Comparison of ENCODE assay signal across 23 cellular contexts in genomic region chr1:43618521-43619313, GRCh38.
"Had no signal": no experiment of that assay in that cellular context is flagged by ENCODE, and none has a peak within 500 bp of the region (broad histone marks: within the 10 kb centered on the region; RNA-seq: fewer than 3 reads in every experiment).

No MANE protein-coding gene starts in this region.

- H3K79me2 ChIP-seq: parathyroid adenoma had no signal

- ATAC-seq: left colon; left lung; mucosa of descending colon; naive thymus-derived CD4-positive, alpha-beta T cell; right lobe of liver; stimulated activated memory B cell treated with anti-CD40 and anti-IgM and Interleukin-4, amounts not matched to agents 10 μg/mL and 1 μg/mL and 100 μg/mL, for 72 hours; stimulated activated naive CD8-positive, alpha-beta T cell treated with anti-CD3 and anti-CD28 coated beads, Interleukin-15, amount 100 ng/mL, for 72 hours had no signal

- H3K4me2 ChIP-seq: smooth muscle cell had no signal

- H3K4me1 ChIP-seq: left lung, parathyroid adenoma, right atrium auricular region, right lobe of liver had no signal

- H3K9ac ChIP-seq: parathyroid adenoma had no signal

- H2AFZ ChIP-seq: parathyroid adenoma had no signal

- H3K9me3 ChIP-seq: left lung, mucosa of descending colon, right atrium auricular region, right lobe of liver, tibial nerve, vagina had no signal

- FAIRE-seq: keratinocyte had no signal

- H3K4me3 ChIP-seq: left lung, lung, mucosa of descending colon, right atrium auricular region, right lobe of liver, smooth muscle cell, tibial nerve, vagina had no signal

- DNase-seq: hippocampal formation; left colon; midbrain; naive thymus-derived CD4-positive, alpha-beta T cell; nucleus accumbens; stimulated activated CD4-positive, alpha-beta T cell treated with anti-CD3 and anti-CD28 coated beads, Interleukin-1b, Interleukin-23, amount 100 ng/mL, for 48 hours; stimulated activated CD4-positive, alpha-beta T cell treated with anti-CD3 and anti-CD28 coated beads, Interleukin-2, amount 100 ng/mL, for 48 hours; stimulated activated CD4-positive, alpha-beta T cell treated with anti-CD3 and anti-CD28 coated beads, Interleukin-4, amount 100 ng/mL, for 4 hours; stimulated activated CD8-positive, alpha-beta memory T cell treated with anti-CD3 and anti-CD28 coated beads, Interleukin-4, amount 100 ng/mL, for 48 hours; stimulated activated naive CD4-positive, alpha-beta T cell treated with Interleukin-2 at 50 U/mL for 16 hours; stimulated activated naive CD8-positive, alpha-beta T cell treated with anti-CD3 and anti-CD28 coated beads, Interleukin-15, amount 100 ng/mL, for 72 hours; substantia nigra had no signal

- H3K27me3 ChIP-seq: left lung, right atrium auricular region, right lobe of liver, tibial nerve, vagina had no signal

- H3K27ac ChIP-seq: left lung, parathyroid adenoma, right atrium auricular region, right lobe of liver, tibial nerve, vagina had no signal
